ENCODE assay signal across 13 cellular contexts in genomic region chr4:6480532-6481088, GRCh38. TPM values are rescaled to one million over a fixed set of nuclear protein-coding genes. Genes with fewer than 3 reads are reported as not detected.
"Had no signal": no experiment of that assay in that cellular context is flagged by ENCODE, and none has a peak within 500 bp of the region (broad histone marks: within the 10 kb centered on the region; RNA-seq: fewer than 3 reads in every experiment).

No MANE protein-coding gene starts in this region.

- ATAC-seq: activated CD4-positive, CD25-positive, alpha-beta regulatory T cell treated with anti-CD3 and anti-CD28 coated beads, Interleukin-2, amount 50 U/mL, for 24 hours; activated T-cell treated with anti-CD3 and anti-CD28 coated beads, Interleukin-2, amount 50 U/mL, for 4 hours; left ventricle myocardium superior; pancreas had no signal

- H3K27ac Mint-ChIP-seq: activated naive CD8-positive, alpha-beta T cell had no signal

- H3K4me3 Mint-ChIP-seq: activated naive CD8-positive, alpha-beta T cell; activated T-cell treated with anti-CD3 and anti-CD28 coated beads, Interleukin-2, amount 50 U/mL, for 4 hours; neural crest cell had no signal

- H3K4me1 ChIP-seq: pancreas, thyroid gland had no signal

- H3K27me3 ChIP-seq: thyroid gland had no signal

- H3K4me3 ChIP-seq: pancreas, skin epidermis, thyroid gland had no signal

- FAIRE-seq: kidney, pancreas had no signal

- H3K36me3 Mint-ChIP-seq: activated naive CD8-positive, alpha-beta T cell had no signal

- H3K9me3 ChIP-seq: pancreas, thyroid gland had no signal

- H3K9me3 Mint-ChIP-seq: neural crest cell had no signal

- DNase-seq: activated effector memory CD4-positive, alpha-beta T cell treated with anti-CD3 and anti-CD28 coated beads, Interleukin-2, amount 50 U/mL, for 16 hours; activated T-cell treated with anti-CD3 and anti-CD28 coated beads, Interleukin-2, amount 50 U/mL, for 4 hours; anterior cingulate cortex; kidney; left ventricle myocardium superior; pancreas; retina; thyroid gland had no signal

- H3K4me1 Mint-ChIP-seq: neural crest cell had no signal

- H3K36me3 ChIP-seq: pancreas, thyroid gland had no signal

- H3K27ac ChIP-seq: pancreas, skin epidermis, thyroid gland had no signal

RNA-seq across cellular contexts. Expression of gene PPP2R2C, which starts 8.2 kb away (rescaled TPM):
- total RNA-seq: activated T-cell treated with anti-CD3 and anti-CD28 coated beads, Interleukin-2, amount 50 U/mL, for 4 hours; T-helper 2 cell treated with Interferon-gamma antibody and Interleukin-4, amounts not matched to agents 100 ng/mL and 5 ng/mL, for 36 hours had no signal
